23 cellular contexts compared by ENCODE assay signal in the genomic region with DNA sequence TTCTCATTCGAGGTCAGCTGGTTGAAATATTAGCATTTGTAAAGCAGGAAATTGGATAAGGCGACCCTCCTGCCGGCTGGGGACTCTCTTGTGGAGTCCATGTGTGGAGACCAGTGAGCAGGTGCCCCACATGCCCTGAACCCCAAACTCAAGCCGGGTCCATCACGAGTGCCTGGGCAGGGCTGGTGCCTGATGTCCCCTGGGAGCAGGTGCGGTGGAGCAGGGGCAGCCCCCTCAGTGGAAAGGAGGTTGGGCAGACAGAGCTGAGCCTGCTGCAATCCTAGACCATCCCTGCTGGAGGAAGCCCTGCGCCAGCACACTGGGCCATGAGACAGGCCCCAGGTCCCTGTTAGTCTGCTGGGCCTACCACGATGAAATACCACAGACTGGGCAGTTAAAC.
DNase-seq lines count a peak whose midpoint lies in the region; ATAC-seq and TF ChIP-seq lines count a peak whose summit lies in the region.
"Had no signal": no experiment of that assay in that cellular context is flagged by ENCODE, and none has a peak within 500 bp of the region (broad histone marks: within the 10 kb centered on the region; RNA-seq: fewer than 3 reads in every experiment).

No MANE protein-coding gene starts in this region.

- no peaks in the 10 kb centered on the region for H3K36me3 Mint-ChIP-seq in activated CD8-positive, alpha-beta memory T cell treated with anti-CD3 and anti-CD28 coated beads, Interleukin-2, amount 10 ng/mL, durations not matched to agents 7 days and 5 days
- H3K36me3 Mint-ChIP-seq: IgD-negative memory B cell had no signal

- TF ChIP-seq CTCF in foreskin keratinocyte (conservative IDR thresholded peaks at IDR 0.05), result no peak

- ATAC-seq in activated CD8-positive, alpha-beta memory T cell treated with anti-CD3 and anti-CD28 coated beads, Interleukin-2, amount 10 ng/mL, durations not matched to agents 7 days and 5 days, result no peak
- ATAC-seq in foreskin keratinocyte (no peak), GM19035 (IDR thresholded peaks at IDR 0.05; ENCODE audit: unreplicated experiment) (no peak)
- ATAC-seq: Panc1 had no signal

- CTCF ChIA-PET in activated CD8-positive, alpha-beta memory T cell treated with anti-CD3 and anti-CD28 coated beads, Interleukin-2, amount 10 ng/mL, durations not matched to agents 7 days and 5 days (lab: Charles Lee), result no interaction called here

- WGBS in mesodermal cell (ENCODE audit: insufficient coverage in 2 of 2), 2 experiments, result 73 to 78% methylated on average over 6 to 7 of the region's 8 CpGs

- H3K4me1 ChIP-seq in mesodermal cell (ENCODE audit: control insufficient read depth, insufficient read depth, low read length, poor library complexity, severe bottlenecking) (peaks cover 3% of the 10 kb centered on the region), foreskin keratinocyte (no peaks in the 10 kb centered on the region)

- H3K27ac Mint-ChIP-seq in activated CD8-positive, alpha-beta memory T cell treated with anti-CD3 and anti-CD28 coated beads, Interleukin-2, amount 10 ng/mL, durations not matched to agents 7 days and 5 days, result no peak overlapping the region
- H3K27ac Mint-ChIP-seq: B cell; CD4-positive, alpha-beta T cell had no signal

- H3K27ac ChIP-seq in mesodermal cell (ENCODE audit: low read depth, low read length, severe bottlenecking) (peak overlapping the region; percentile 16), foreskin keratinocyte (no peak overlapping the region)

- H3K4me3 ChIP-seq in mesodermal cell (ENCODE audit: extremely low read depth, insufficient read depth, low read length, poor library complexity, severe bottlenecking), result no peak overlapping the region

- no peaks in the 10 kb centered on the region for H3K27me3 ChIP-seq in foreskin keratinocyte

- no peaks in the 10 kb centered on the region for H3K36me3 ChIP-seq in mesodermal cell (ENCODE audit: control insufficient read depth, insufficient read depth, low read length)

- no peaks in the 10 kb centered on the region for H3K27me3 Mint-ChIP-seq in activated CD8-positive, alpha-beta memory T cell treated with anti-CD3 and anti-CD28 coated beads, Interleukin-2, amount 10 ng/mL, durations not matched to agents 7 days and 5 days
- H3K27me3 Mint-ChIP-seq: B cell had no signal

- H3K4me3 Mint-ChIP-seq in activated CD8-positive, alpha-beta memory T cell treated with anti-CD3 and anti-CD28 coated beads, Interleukin-2, amount 10 ng/mL, durations not matched to agents 7 days and 5 days, result no peak overlapping the region
- H3K4me3 Mint-ChIP-seq: B cell; CD4-positive, alpha-beta T cell; IgD-negative memory B cell had no signal

- H3K9me3 ChIP-seq in mesodermal cell (ENCODE audit: control insufficient read depth, low read length), result no peaks in the 10 kb centered on the region
- H3K9me3 ChIP-seq: Caco-2 had no signal

- H3K9me3 Mint-ChIP-seq in activated CD8-positive, alpha-beta memory T cell treated with anti-CD3 and anti-CD28 coated beads, Interleukin-2, amount 10 ng/mL, durations not matched to agents 7 days and 5 days (ENCODE audit: low read depth), result peaks cover 3% of the 10 kb centered on the region

- no peaks in the 10 kb centered on the region for H3K4me1 Mint-ChIP-seq in activated CD8-positive, alpha-beta memory T cell treated with anti-CD3 and anti-CD28 coated beads, Interleukin-2, amount 10 ng/mL, durations not matched to agents 7 days and 5 days
- H3K4me1 Mint-ChIP-seq: B cell had no signal

- peak; percentile 35 for DNase-seq in activated CD8-positive, alpha-beta memory T cell treated with anti-CD3 and anti-CD28 coated beads, Interleukin-2, amount 10 ng/mL, durations not matched to agents 7 days and 5 days
- DNase-seq in activated CD8-positive, alpha-beta memory T cell treated with anti-CD3 and anti-CD28 coated beads, Interleukin-2, amount 50 U/mL, for 4 hours, result no peak
- peak; percentile 42 for DNase-seq in ecto neural progenitor cell (ENCODE audit: low spot score)
- DNase-seq in ureter (ENCODE audit: low spot score), result peak; percentile 40
- no peak for DNase-seq in SKM-1 treated with dmso at 0.1 percent for 144 hours (lab: John Stamatoyannopoulos, UW; ENCODE audit: unreplicated experiment)
- DNase-seq in foreskin keratinocyte, result no peak
- DNase-seq: 8988T, Caco-2, DMS153, GF-D8, GOT3, Karpas-422, NCI-H1417 treated with DMSO at 0.1 percent for 48 hours, NCI-H2029, NCI-H2171 treated with DMSO at 0.1 percent for 48 hours, NCI-H446 treated with DMSO at 0.1 percent for 48 hours, NCI-H69 had no signal

Comparison
In these comparisons a context has a peak if more than half of its experiments do, and no peak if none do; other contexts are left out.
1. DNase-seq: peak in activated CD8-positive, alpha-beta memory T cell treated with anti-CD3 and anti-CD28 coated beads, Interleukin-2, amount 10 ng/mL, durations not matched to agents 7 days and 5 days (single experiment), ecto neural progenitor cell (single experiment) and ureter (single experiment); none in activated CD8-positive, alpha-beta memory T cell treated with anti-CD3 and anti-CD28 coated beads, Interleukin-2, amount 50 U/mL, for 4 hours (single experiment), SKM-1 treated with dmso at 0.1 percent for 144 hours (single experiment) and foreskin keratinocyte (0 of 2).